8 cellular contexts compared by ENCODE assay signal in genomic region chr22:18110944-18111758, GRCh38. TPM values are rescaled to one million over a fixed set of nuclear protein-coding genes. Genes with fewer than 3 reads are reported as not detected.
DNase-seq lines count a peak whose midpoint lies in the region; TF ChIP-seq lines count a peak whose summit lies in the region.

No MANE protein-coding gene starts in this region.

- H3K4me1 ChIP-seq in H9 (ENCODE audit: insufficient read depth, low read length) (no peaks in the 10 kb centered on the region), adipocyte (ENCODE audit: control insufficient read depth, insufficient read depth, low read length) (peaks cover 18% of the 10 kb centered on the region), iPS-18a (ENCODE audit: control insufficient read depth, low read depth, low read length) (peaks cover 5% of the 10 kb centered on the region), smooth muscle cell (ENCODE audit: low read depth) (peaks cover 4% of the 10 kb centered on the region)

- no peaks in the 10 kb centered on the region for H3F3A ChIP-seq in smooth muscle cell (ENCODE audit: low read depth)

- DNase-seq in H9 = no peak
- no peak for DNase-seq in adipocyte (ENCODE audit: low read depth)
- DNase-seq in smooth muscle cell (lab: John Stamatoyannopoulos, UW; ENCODE audit: unreplicated experiment) = no peak
- DNase-seq in activated CD4-positive, CD25-positive, alpha-beta regulatory T cell treated with anti-CD3 and anti-CD28 coated beads, Interleukin-2, amount 50 U/mL, for 72 hours = no peak
- no peak for DNase-seq in NCI-H1417 treated with DMSO at 0.1 percent for 48 hours (lab: John Stamatoyannopoulos, UW)
- no peak for DNase-seq in effector CD4-positive, alpha-beta T cell
- DNase-seq in NCI-H82 (lab: John Stamatoyannopoulos, UW) = no peak

- H2BK120ac ChIP-seq in H9 (ENCODE audit: low read depth, low read length, poor library complexity, severe bottlenecking) = no peak overlapping the region

- H3K23me2 ChIP-seq in H9 (ENCODE audit: insufficient read length, low read depth, low read length, poor library complexity, severe bottlenecking) = peaks cover 10% of the 10 kb centered on the region

- peaks cover 10% of the 10 kb centered on the region for H3K27me3 ChIP-seq in H9 (ENCODE audit: insufficient read depth, low read length)
- H3K27me3 ChIP-seq in adipocyte (replicated peaks; ENCODE audit: control insufficient read depth, insufficient read depth, low read length) = no peaks in the 10 kb centered on the region
- H3K27me3 ChIP-seq in iPS-18a (ENCODE audit: control insufficient read depth, insufficient read depth, low read length) = peaks cover 37% of the 10 kb centered on the region
- H3K27me3 ChIP-seq in smooth muscle cell (ENCODE audit: low read depth) = peaks cover 44% of the 10 kb centered on the region

- no peaks in the 10 kb centered on the region for H3K36me3 ChIP-seq in adipocyte (ENCODE audit: control insufficient read depth, insufficient read depth, low read length, severe bottlenecking)
- no peaks in the 10 kb centered on the region for H3K36me3 ChIP-seq in iPS-18a (ENCODE audit: control insufficient read depth, low read depth, low read length)
- H3K36me3 ChIP-seq in smooth muscle cell (ENCODE audit: low read depth) = no peaks in the 10 kb centered on the region

- no peak overlapping the region for H3K4ac ChIP-seq in H9 (ENCODE audit: low read depth, low read length)

- H3K23ac ChIP-seq in H9 (ENCODE audit: insufficient read length, low read depth, low read length) = no peak overlapping the region

- H4K20me1 ChIP-seq in H9 (ENCODE audit: control insufficient read depth, insufficient read depth, insufficient read length) (no peaks in the 10 kb centered on the region), smooth muscle cell (ENCODE audit: low read depth) (peaks cover 4% of the 10 kb centered on the region)

- H4K5ac ChIP-seq in H9 (ENCODE audit: insufficient read length, low read depth, low read length) = no peak overlapping the region

- no peak overlapping the region for H3K27ac ChIP-seq in H9 (ENCODE audit: insufficient read length, low read depth, low read length)
- no peak overlapping the region for H3K27ac ChIP-seq in iPS-18a (ENCODE audit: low read length)
- no peak overlapping the region for H3K27ac ChIP-seq in smooth muscle cell (ENCODE audit: low read depth)

- H4K91ac ChIP-seq in H9 (ENCODE audit: insufficient read length, low read depth, low read length) = no peak overlapping the region

- peaks cover 72% of the 10 kb centered on the region for H3K27me3 Mint-ChIP-seq in H9 (ENCODE audit: low read depth)

- WGBS in H9 (ENCODE audit: extremely low coverage, insufficient read length, low lambda C conversion rate) = no CpG with 5 or more reads among the region's 41 CpGs
- WGBS in smooth muscle cell (ENCODE audit: low lambda C conversion rate) = 42% methylated on average over 38 of the region's 41 CpGs

- H3K9me3 ChIP-seq in H9 (ENCODE audit: control insufficient read depth, low read depth, low read length) (peaks cover 5% of the 10 kb centered on the region), adipocyte (ENCODE audit: control insufficient read depth, low read length) (no peaks in the 10 kb centered on the region), iPS-18a (ENCODE audit: control insufficient read depth, low read depth, low read length) (no peaks in the 10 kb centered on the region), smooth muscle cell (replicated peaks; ENCODE audit: low read depth) (no peaks in the 10 kb centered on the region)

- H2BK20ac ChIP-seq in H9 (ENCODE audit: low read depth, low read length, poor library complexity, severe bottlenecking) = no peak overlapping the region

- H2BK15ac ChIP-seq in H9 (ENCODE audit: low read depth, low read length) = no peak overlapping the region

- no peak overlapping the region for H2BK5ac ChIP-seq in H9 (ENCODE audit: insufficient read length, low read length)

- TF ChIP-seq CTCF in H9 (conservative IDR thresholded peaks at IDR 0.05) (no peak), smooth muscle cell (IDR thresholded peaks at IDR 0.05; ENCODE audit: borderline replicate concordance, insufficient read depth, poor library complexity, severe bottlenecking) (no peak)

- H2BK12ac ChIP-seq in H9 (ENCODE audit: insufficient read length, low read depth, low read length) = no peak overlapping the region

- H2AFZ ChIP-seq in H9 (ENCODE audit: low read length) = no peak overlapping the region
- H2AFZ ChIP-seq in smooth muscle cell (ENCODE audit: low read depth) = no peak overlapping the region

- H3K79me2 ChIP-seq in H9 (ENCODE audit: insufficient read depth, low read length) (no peaks in the 10 kb centered on the region), smooth muscle cell (ENCODE audit: low read depth) (no peaks in the 10 kb centered on the region)

- H3K4me1 Mint-ChIP-seq in H9 = peaks cover 13 to 16% of the 10 kb centered on the region in 2 experiments

- no peak overlapping the region for H3K56ac ChIP-seq in H9 (ENCODE audit: insufficient read length, low read depth, low read length)

- H2AK5ac ChIP-seq in H9 (ENCODE audit: insufficient read length, low read length) = no peak overlapping the region

- H4K8ac ChIP-seq in H9 (replicated peaks; ENCODE audit: insufficient read length, low read depth, low read length) = no peak overlapping the region

- H3K4me2 ChIP-seq in H9 (ENCODE audit: insufficient read depth, insufficient read length, low read length) = peak overlapping the region; percentile 23
- H3K4me2 ChIP-seq in smooth muscle cell = peak overlapping the region; percentile 88

- no peak overlapping the region for H3K18ac ChIP-seq in H9 (ENCODE audit: insufficient read length, low read depth, low read length)

- H3K36me3 Mint-ChIP-seq in H9 (ENCODE audit: insufficient read depth in 1 of 3, low read depth in 3 of 3) = peaks cover 0 to 8% (median under 1%) of the 10 kb centered on the region in 3 experiments; a peak in 2 of 7 replicates

- H3T11ph ChIP-seq in H9 (ENCODE audit: low read length) = no peak overlapping the region

- peak overlapping the region; percentile 55 to 76 for H3K4me3 Mint-ChIP-seq in H9

- no peak overlapping the region; a peak in 1 of 7 replicates for H3K27ac Mint-ChIP-seq in H9

- peaks cover 14 to 22% of the 10 kb centered on the region in 2 experiments for H3K9me3 Mint-ChIP-seq in H9

- H3K4me3 ChIP-seq in adipocyte (ENCODE audit: low read length) = peak overlapping the region; percentile 79
- peak overlapping the region; percentile 49 for H3K4me3 ChIP-seq in iPS-18a (ENCODE audit: low read length)
- H3K4me3 ChIP-seq in smooth muscle cell = peak overlapping the region; percentile 49

- H3K14ac ChIP-seq in H9 (ENCODE audit: insufficient read depth, low read length) = no peak overlapping the region

- H3K9ac ChIP-seq in H9 (ENCODE audit: extremely low read depth, insufficient read length, low read length) (no peak overlapping the region), adipocyte (ENCODE audit: low read length) (peak overlapping the region; percentile 71), iPS-18a (ENCODE audit: low read length) (no peak overlapping the region), smooth muscle cell (ENCODE audit: low read depth) (no peak overlapping the region)

- H3K79me1 ChIP-seq in H9 (ENCODE audit: insufficient read depth, low read depth, low read length, poor library complexity, severe bottlenecking) = no peaks in the 10 kb centered on the region

RNA-seq across cellular contexts. Expression of gene TUBA8, which starts 0.5 kb away (rescaled TPM):
- total RNA-seq in H9 (2021) (1.6 and 2.0 TPM in 2 replicates), smooth muscle cell (0.40 and 1.8 TPM in 2 replicates)
- polyA plus RNA-seq in smooth muscle cell = 0.26 and 0.55 TPM in 2 replicates

RNA-seq across cellular contexts. Expression of gene PEX26, which starts 33.4 kb away (rescaled TPM):
- total RNA-seq in H9 (2021) (35.4 and 37.0 TPM in 2 replicates), smooth muscle cell (15.3 and 15.6 TPM in 2 replicates)
- 2.4 and 4.3 TPM in 2 replicates for polyA plus RNA-seq in smooth muscle cell

RNA-seq across cellular contexts. Expression of gene USP18, which starts 38.8 kb away (rescaled TPM):
- total RNA-seq in H9 (2021) (2.8 TPM in 2 replicates), smooth muscle cell (0.22 and 2.1 TPM in 2 replicates)
- polyA plus RNA-seq in smooth muscle cell = 0.96 and 2.5 TPM in 2 replicates
